In genomic region chr6:170094686-170095272, GRCh38 we compare ENCODE assay signal across 24 cellular contexts.
DNase-seq lines count a peak whose midpoint lies in the region; TF ChIP-seq lines count a peak whose summit lies in the region.
"Had no signal": no experiment of that assay in that cellular context is flagged by ENCODE, and none has a peak within 500 bp of the region (broad histone marks: within the 10 kb centered on the region; RNA-seq: fewer than 3 reads in every experiment).

No MANE protein-coding gene starts in this region.

- H3K9me3 Mint-ChIP-seq in neural progenitor cell: no peaks in the 10 kb centered on the region
- H3K9me3 Mint-ChIP-seq: activated naive CD8-positive, alpha-beta T cell treated with anti-CD3 and anti-CD28 coated beads, Interleukin-2, amount 50 U/mL, for 24 hours had no signal

- no peak overlapping the region for H3K9ac ChIP-seq in neural progenitor cell
- H3K9ac ChIP-seq: parathyroid adenoma had no signal

- 89 to 91% methylated on average over 7 to 9 of the region's 9 CpGs for WGBS in testis, 2 donors

- H3K4me1 Mint-ChIP-seq in neural progenitor cell: peaks cover 30% of the 10 kb centered on the region

- TF ChIP-seq POLR2A in testis (IDR thresholded peaks at IDR 0.05): no peak

- H3F3A ChIP-seq in neural progenitor cell (ENCODE audit: low read depth): no peaks in the 10 kb centered on the region

- H3K4me3 Mint-ChIP-seq in neural progenitor cell: no peak overlapping the region
- H3K4me3 Mint-ChIP-seq: activated CD4-positive, alpha-beta T cell treated with anti-CD3 and anti-CD28 coated beads, Interleukin-2, amount 10 ng/mL, durations not matched to agents 7 days and 5 days; activated naive CD8-positive, alpha-beta T cell treated with anti-CD3 and anti-CD28 coated beads, Interleukin-2, amount 50 U/mL, for 24 hours; CD4-positive, CD25-positive, alpha-beta regulatory T cell had no signal

- peaks cover 13% of the 10 kb centered on the region for H3K27me3 Mint-ChIP-seq in neural progenitor cell (ENCODE audit: insufficient read depth, low read depth)
- H3K27me3 Mint-ChIP-seq: CD4-positive, CD25-positive, alpha-beta regulatory T cell had no signal

- TF ChIP-seq CTCF in neural progenitor cell (IDR thresholded peaks at IDR 0.05): no peak
- TF ChIP-seq CTCF in testis (IDR thresholded peaks at IDR 0.05): no peak

- no peaks in the 10 kb centered on the region for H3K36me3 Mint-ChIP-seq in neural progenitor cell
- H3K36me3 Mint-ChIP-seq: CD4-positive, CD25-positive, alpha-beta regulatory T cell had no signal

- H3K9me3 ChIP-seq in neural progenitor cell (ENCODE audit: low read depth) (no peaks in the 10 kb centered on the region), testis (no peaks in the 10 kb centered on the region), SJCRH30 (replicated peaks) (no peaks in the 10 kb centered on the region)
- H3K9me3 ChIP-seq: gastrocnemius medialis, left ventricle myocardium inferior, tibial artery had no signal

- H3K36me3 ChIP-seq in neural progenitor cell (no peaks in the 10 kb centered on the region), testis (ENCODE audit: low read depth, missing control alignments) (no peaks in the 10 kb centered on the region), SJCRH30 (no peaks in the 10 kb centered on the region)
- H3K36me3 ChIP-seq: gastrocnemius medialis, left ventricle myocardium inferior, tibial artery had no signal

- intact Hi-C loops in testis (cut with DNase I; ENCODE audit: low total_unique reads): no loop called here

- no peak overlapping the region for H2AFZ ChIP-seq in neural progenitor cell (replicated peaks)
- H2AFZ ChIP-seq: parathyroid adenoma had no signal

- H3K27ac ChIP-seq in neural progenitor cell (no peak overlapping the region), testis (no peak overlapping the region), SJCRH30 (no peak overlapping the region)
- H3K27ac ChIP-seq: gastrocnemius medialis, left ventricle myocardium inferior, parathyroid adenoma, tibial artery had no signal

- H3K27me3 ChIP-seq in neural progenitor cell (no peaks in the 10 kb centered on the region), testis (no peaks in the 10 kb centered on the region), SJCRH30 (0 out of 2 replicates have a peak, but pooled peaks cover 2% of the 10 kb centered on the region)
- H3K27me3 ChIP-seq: gastrocnemius medialis had no signal

- no peaks in the 10 kb centered on the region for H4K20me1 ChIP-seq in neural progenitor cell (ENCODE audit: low read depth)

- H3K79me2 ChIP-seq in neural progenitor cell (ENCODE audit: low read depth): no peaks in the 10 kb centered on the region
- H3K79me2 ChIP-seq: parathyroid adenoma had no signal

- H3K4me1 ChIP-seq in neural progenitor cell: peaks cover 20% of the 10 kb centered on the region
- H3K4me1 ChIP-seq in testis: no peaks in the 10 kb centered on the region
- H3K4me1 ChIP-seq in SJCRH30: no peaks in the 10 kb centered on the region
- H3K4me1 ChIP-seq: parathyroid adenoma had no signal

- DNase-seq in activated CD4-positive, alpha-beta T cell treated with anti-CD3 and anti-CD28 coated beads for 1 hour: peak; percentile 4
- no peak for DNase-seq in activated CD4-positive, alpha-beta T cell treated with anti-CD3 and anti-CD28 coated beads, Interleukin-2, amount 50 U/mL, for 1 hour
- DNase-seq in stimulated activated CD4-positive, alpha-beta T cell treated with anti-CD3 and anti-CD28 coated beads, Interleukin-4, amount 100 ng/mL, for 24 hours: peak; percentile 1
- DNase-seq in stimulated activated CD4-positive, alpha-beta T cell treated with anti-CD3 and anti-CD28 coated beads, Interleukin-12 subunit alpha, Interleukin-12 subunit beta, amount 100 ng/mL, for 4 hours: no peak
- no peak for DNase-seq in neural progenitor cell (ENCODE audit: low spot score)
- peak; percentile 3 for DNase-seq in testis
- DNase-seq in NCI-H128 (lab: John Stamatoyannopoulos, UW; ENCODE audit: unreplicated experiment): no peak
- no peak for DNase-seq in SJCRH30
- DNase-seq: 8988T; activated CD4-positive, alpha-beta T cell treated with anti-CD3 and anti-CD28 coated beads, Interleukin-2, amount 10 ng/mL, durations not matched to agents 7 days and 5 days; activated gamma-delta T cell; activated naive CD8-positive, alpha-beta T cell treated with anti-CD3 and anti-CD28 coated beads, Interleukin-2, amount 50 U/mL, for 24 hours; CD4-positive, CD25-positive, alpha-beta regulatory T cell; central memory CD4-positive, alpha-beta T cell; dermis blood vessel endothelial cell; EL; left ventricle myocardium inferior; NCI-H1105; NCI-H1930; NCI-H2227 treated with DMSO at 0.1 percent for 48 hours; stimulated activated naive CD4-positive, alpha-beta T cell had no signal

- H3K4me2 ChIP-seq in neural progenitor cell: no peak overlapping the region

- H3K27ac Mint-ChIP-seq in neural progenitor cell: peak overlapping the region; percentile 76
- H3K27ac Mint-ChIP-seq: activated CD4-positive, alpha-beta T cell treated with anti-CD3 and anti-CD28 coated beads, Interleukin-2, amount 10 ng/mL, durations not matched to agents 7 days and 5 days; activated naive CD8-positive, alpha-beta T cell treated with anti-CD3 and anti-CD28 coated beads, Interleukin-2, amount 50 U/mL, for 24 hours; CD4-positive, CD25-positive, alpha-beta regulatory T cell had no signal

- no peak overlapping the region for H3K4me3 ChIP-seq in neural progenitor cell
- H3K4me3 ChIP-seq in testis: no peak overlapping the region
- no peak overlapping the region for H3K4me3 ChIP-seq in SJCRH30
- H3K4me3 ChIP-seq: gastrocnemius medialis, left ventricle myocardium inferior, tibial artery had no signal

Comparison
In these comparisons a context has a peak if more than half of its experiments do, and no peak if none do; other contexts are left out.
1. DNase-seq: peak in activated CD4-positive, alpha-beta T cell treated with anti-CD3 and anti-CD28 coated beads for 1 hour (single experiment), stimulated activated CD4-positive, alpha-beta T cell treated with anti-CD3 and anti-CD28 coated beads, Interleukin-4, amount 100 ng/mL, for 24 hours (single experiment) and testis (single experiment); none in activated CD4-positive, alpha-beta T cell treated with anti-CD3 and anti-CD28 coated beads, Interleukin-2, amount 50 U/mL, for 1 hour (single experiment), stimulated activated CD4-positive, alpha-beta T cell treated with anti-CD3 and anti-CD28 coated beads, Interleukin-12 subunit alpha, Interleukin-12 subunit beta, amount 100 ng/mL, for 4 hours (single experiment), neural progenitor cell (single experiment), NCI-H128 (single experiment) and SJCRH30 (0 of 2).